8 cellular contexts compared by ENCODE assay signal in the genomic region with DNA sequence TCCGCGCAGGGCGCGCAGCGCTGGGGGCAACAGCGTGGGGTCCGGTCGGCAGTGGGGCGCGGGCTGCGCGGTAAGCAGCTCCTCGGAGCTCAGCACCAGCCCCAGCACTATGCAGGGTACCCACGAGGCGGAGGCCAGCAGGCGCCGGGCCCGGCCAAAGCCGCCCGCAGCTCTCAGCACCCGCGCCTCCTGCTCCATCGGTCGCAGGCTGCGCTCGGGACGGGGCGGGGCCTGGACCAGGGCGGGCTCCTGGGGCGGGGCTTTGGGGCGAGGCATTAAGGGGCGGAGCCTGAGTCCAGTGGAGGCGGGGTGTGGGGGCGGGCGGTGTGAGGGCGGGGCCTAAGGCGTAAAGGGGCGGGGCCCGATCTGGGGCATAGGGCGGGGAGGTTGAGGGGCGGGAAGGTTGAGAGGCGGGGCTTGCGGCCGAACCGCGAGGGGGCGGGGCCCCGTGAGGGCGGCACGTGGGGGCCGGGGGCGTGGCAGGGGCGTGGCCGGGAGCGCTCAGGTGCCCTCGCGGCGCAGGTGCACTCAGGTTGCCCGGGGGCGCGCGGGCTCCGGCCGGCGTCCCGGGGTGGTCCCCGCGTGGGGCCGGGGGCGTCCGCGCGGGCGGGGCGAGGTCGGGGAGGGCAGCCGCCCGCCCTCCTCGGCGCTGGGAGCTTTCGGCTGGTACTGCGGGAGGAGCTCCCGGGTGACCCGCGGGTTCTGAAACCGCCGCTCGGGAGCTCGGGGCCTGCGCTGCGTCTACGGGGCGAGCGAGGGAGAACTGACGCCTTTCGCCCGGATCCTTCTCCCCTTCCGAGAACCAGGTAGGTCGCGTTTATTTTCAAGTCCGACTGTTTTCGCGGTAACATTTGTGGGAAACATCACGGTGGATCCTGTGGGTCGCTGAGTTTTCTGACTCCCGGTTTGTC. TPM values are rescaled to one million over a fixed set of nuclear protein-coding genes. Genes with fewer than 3 reads are reported as not detected.
DNase-seq lines count a peak whose midpoint lies in the region; ATAC-seq and TF ChIP-seq lines count a peak whose summit lies in the region.

No MANE protein-coding gene starts in this region.

- H3K9ac ChIP-seq in trophoblast cell (ENCODE audit: low read length) = no peak overlapping the region

- peaks cover 10% of the 10 kb centered on the region for H3F3A ChIP-seq in PC-9 (ENCODE audit: insufficient read depth, low read depth)

- no peak overlapping the region for H3K14ac ChIP-seq in trophoblast cell (ENCODE audit: low read length)

- POLR2A ChIA-PET in PC-9 (lab: Charles Lee; ENCODE audit: unreplicated experiment) = interaction anchor here (0.6 kb wide), 2 partner anchors 9 to 46 kb away, joined by 4 read pairs; no protein-coding TSS in a partner anchor

- H4K20me1 ChIP-seq in PC-9 (ENCODE audit: insufficient read depth) = no peaks in the 10 kb centered on the region

- H3K79me2 ChIP-seq in ACC112 (ENCODE audit: control insufficient read depth, insufficient read depth, low read length, unreplicated experiment) (no peaks in the 10 kb centered on the region), PC-9 (ENCODE audit: low read depth) (no peaks in the 10 kb centered on the region), trophoblast cell (ENCODE audit: control insufficient read depth, insufficient read depth, low read length, poor library complexity) (no peaks in the 10 kb centered on the region)

- no peak overlapping the region for H2BK12ac ChIP-seq in trophoblast cell (ENCODE audit: low read length)

- no peak overlapping the region for H3K4ac ChIP-seq in trophoblast cell (ENCODE audit: low read depth, low read length)

- H2BK5ac ChIP-seq in trophoblast cell (ENCODE audit: low read depth, low read length, poor library complexity) = no peak overlapping the region

- no peaks in the 10 kb centered on the region for H3K4me1 ChIP-seq in ACC112 (ENCODE audit: control insufficient read depth, insufficient read depth, low read length, unreplicated experiment)
- peaks cover 10% of the 10 kb centered on the region; the same call in 1 of the 2 replicates for H3K4me1 ChIP-seq in PC-9 (replicated peaks; ENCODE audit: insufficient read depth)
- peaks cover 8 to 9% of the 10 kb centered on the region in 2 experiments for H3K4me1 ChIP-seq in trophoblast cell (ENCODE audit: control insufficient read depth in 1 of 2, insufficient read depth in 2 of 2, low read length in 2 of 2)

- H2AFZ ChIP-seq in ACC112 (ENCODE audit: low read length, unreplicated experiment) (no peak overlapping the region), PC-9 (no peak overlapping the region), trophoblast cell (ENCODE audit: insufficient read depth, low read length, poor library complexity) (no peak overlapping the region)

- H3K9me3 ChIP-seq in PC-9 (ENCODE audit: insufficient read depth, low read depth) (no peaks in the 10 kb centered on the region), trophoblast cell (ENCODE audit: insufficient read depth, low read depth, low read length) (peaks cover 7% of the 10 kb centered on the region)

- no peak overlapping the region for H3K23ac ChIP-seq in trophoblast cell (ENCODE audit: low read length)

- H3K4me2 ChIP-seq in PC-9 (peak overlapping the region; percentile 73), trophoblast cell (ENCODE audit: low read length) (peak overlapping the region; percentile 72)

- TF ChIP-seq CTCF in PC-9 (conservative IDR thresholded peaks at IDR 0.05) = no peak

- H3K9me2 ChIP-seq in PC-9 (ENCODE audit: insufficient read depth) = no peaks in the 10 kb centered on the region

- no peak overlapping the region for H4K12ac ChIP-seq in trophoblast cell (ENCODE audit: low read depth, low read length)

- CTCF ChIA-PET in PC-9 (lab: Charles Lee) = interaction anchor here (0.7 to 1.0 kb wide), 2 partner anchors 46 to 464 kb away, joined by 3 read pairs; no protein-coding TSS in a partner anchor

- 0 out of 2 replicates have a peak overlapping the region, but pooled peaks have one; percentile 45 for H3K4me3 ChIP-seq in ACC112 (ENCODE audit: low read depth, low read length)
- peak overlapping the region; percentile 52 for H3K4me3 ChIP-seq in H7 (ENCODE audit: insufficient read depth, low read depth, low read length)
- peak overlapping the region; percentile 51; the same call in 1 of the 2 replicates for H3K4me3 ChIP-seq in PC-9
- peak overlapping the region; percentile 2 for H3K4me3 ChIP-seq in trophoblast cell (ENCODE audit: low read depth, low read length)

- H3K27me3 ChIP-seq in ACC112 (ENCODE audit: insufficient read depth, low read length) = peaks cover 52% of the 10 kb centered on the region
- peaks cover 43% of the 10 kb centered on the region for H3K27me3 ChIP-seq in H7 (ENCODE audit: control insufficient read depth, insufficient read depth, low read length)
- peaks cover 10% of the 10 kb centered on the region for H3K27me3 ChIP-seq in PC-9 (ENCODE audit: insufficient read depth, low read depth)
- H3K27me3 ChIP-seq in trophoblast cell (ENCODE audit: insufficient read depth, low read length) = peaks cover 26% of the 10 kb centered on the region

- no peak overlapping the region for H3K27ac ChIP-seq in ACC112 (ENCODE audit: low read depth, low read length)
- no peak overlapping the region for H3K27ac ChIP-seq in PC-9
- H3K27ac ChIP-seq in trophoblast cell (ENCODE audit: low read depth, low read length) = no peak overlapping the region

- ATAC-seq in GM21447 (IDR thresholded peaks at IDR 0.05; ENCODE audit: unreplicated experiment) = no peak

- no peaks in the 10 kb centered on the region for H3K79me1 ChIP-seq in trophoblast cell (ENCODE audit: low read length)

- no peak overlapping the region for H4K8ac ChIP-seq in trophoblast cell (ENCODE audit: low read depth, low read length)

- intact Hi-C loops in PC-9 (cut with micrococcal nuclease; ENCODE audit: unreplicated experiment) = no loop called here

- no peak overlapping the region for H2BK120ac ChIP-seq in trophoblast cell (ENCODE audit: insufficient read depth, low read length, poor library complexity)

- H3K36me3 ChIP-seq in ACC112 (ENCODE audit: insufficient read depth, low read length) = no peaks in the 10 kb centered on the region
- no peaks in the 10 kb centered on the region for H3K36me3 ChIP-seq in H7 (replicated peaks; ENCODE audit: control insufficient read depth, insufficient read depth, low read length)
- no peaks in the 10 kb centered on the region for H3K36me3 ChIP-seq in PC-9 (ENCODE audit: low read depth)
- H3K36me3 ChIP-seq in trophoblast cell (ENCODE audit: control insufficient read depth in 1 of 2, insufficient read depth in 2 of 2, low read length in 2 of 2) = no peaks in the 10 kb centered on the region

- no peak overlapping the region for H4K91ac ChIP-seq in trophoblast cell (ENCODE audit: low read depth, low read length)

- no peak overlapping the region for H3K18ac ChIP-seq in trophoblast cell (ENCODE audit: low read length)

- DNase-seq in H7 = peak; percentile 100
- peak; percentile 48 to 95 for DNase-seq in PC-9
- DNase-seq in activated gamma-delta T cell (lab: John Stamatoyannopoulos, UW) = peak; percentile 53
- peak; percentile 94 for DNase-seq in germinal center (ENCODE audit: low spot score)
- DNase-seq in trophoblast cell = peak; percentile 64 to 81
- DNase-seq in ureter (ENCODE audit: low spot score) = peak; percentile 84

- H2AK5ac ChIP-seq in trophoblast cell (ENCODE audit: low read length) = no peak overlapping the region

- BruUV-seq in PC-9 (replicated peaks; lab: Mats Ljungman, UMichigan) = no TSS peak

- no CpG with 5 or more reads among the region's 106 CpGs for WGBS in trophoblast cell (ENCODE audit: extremely low coverage, insufficient coverage, insufficient read length)

RNA-seq across cellular contexts. Expression of a gene that starts 1.4 kb away (rescaled TPM):
- 0.81 and 1.9 TPM in 2 replicates for total RNA-seq in H7 (2014; rRNA removed; shearing (Covaris generic))
- 2.5 and 5.4 TPM in 2 replicates for total RNA-seq in PC-9 (2021)
- 2.1 and 2.2 TPM in 2 replicates for polyA plus RNA-seq in trophoblast cell (2013)
- 2.5 TPM for total RNA-seq in ureter

RNA-seq across cellular contexts. Expression of a gene that starts 15.8 kb away (rescaled TPM):
- total RNA-seq in H7 (2014; rRNA removed; shearing (Covaris generic)) = 10.1 and 12.3 TPM in 2 replicates
- 9.5 and 15.7 TPM in 2 replicates for total RNA-seq in PC-9 (2021)
- 11.2 and 13.0 TPM in 2 replicates for polyA plus RNA-seq in trophoblast cell (2013)
- total RNA-seq in ureter = 10.0 TPM

RNA-seq across cellular contexts. Expression of a gene that starts 30.2 kb away (rescaled TPM):
- total RNA-seq in H7 (2014; rRNA removed; shearing (Covaris generic)) = 0.07 and 0.10 TPM in 2 replicates
- total RNA-seq in PC-9 (2021) = not detected in 2 replicates
- 0.07 and 0.10 TPM in 2 replicates for polyA plus RNA-seq in trophoblast cell (2013)
- total RNA-seq in ureter = not detected

Comparison
In these comparisons a context has a peak if more than half of its experiments do, and no peak if none do; other contexts are left out.
1. H3K4me3 ChIP-seq: peak in every context shown above with its lines; median percentile 52 in H7; 51 in PC-9; 45 in ACC112; 2 in trophoblast cell.